Comparison of ENCODE assay signal across 18 cellular contexts in the genomic region with DNA sequence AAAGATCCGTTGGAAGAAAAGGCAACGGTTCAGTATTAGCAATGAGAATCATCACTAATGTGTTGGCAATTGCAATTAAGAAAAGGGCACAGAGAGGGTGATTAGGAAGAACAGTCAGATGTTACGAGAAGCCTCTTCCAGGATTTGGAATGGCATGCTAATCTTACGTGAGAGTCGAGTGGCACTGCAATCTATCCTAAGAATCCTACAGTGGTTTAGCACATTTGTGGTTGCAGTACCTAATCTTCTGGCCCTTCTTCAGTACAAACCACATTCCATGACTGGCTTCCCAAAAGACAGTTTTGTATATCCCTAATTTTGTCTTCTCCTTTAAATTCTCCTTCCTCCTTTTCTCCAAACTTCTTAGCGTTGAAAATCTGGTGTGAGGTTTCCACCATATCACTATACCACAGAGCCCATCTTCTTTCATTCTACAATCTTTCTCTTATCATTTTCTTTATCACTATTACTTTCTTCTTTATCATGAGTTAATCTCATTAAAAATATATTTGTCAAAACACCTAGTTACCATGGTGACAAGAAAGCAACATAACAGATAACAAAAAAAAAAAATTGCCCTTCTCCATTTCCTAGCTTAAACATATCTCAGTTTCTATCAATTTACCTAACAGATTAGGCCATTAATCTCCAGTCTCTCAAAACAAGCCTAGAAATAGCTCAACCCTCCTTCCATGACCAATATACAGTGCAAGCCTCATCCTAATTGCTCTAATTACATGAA.
DNase-seq lines count a peak whose midpoint lies in the region; ATAC-seq lines count a peak whose summit lies in the region.
"Had no signal": no experiment of that assay in that cellular context is flagged by ENCODE, and none has a peak within 500 bp of the region (broad histone marks: within the 10 kb centered on the region; RNA-seq: fewer than 3 reads in every experiment).

No MANE protein-coding gene starts in this region.

- no peak overlapping the region for H3K4me2 ChIP-seq in mesendoderm (ENCODE audit: low read length)
- H3K4me2 ChIP-seq: PC-9 had no signal

- no peak overlapping the region for H2BK15ac ChIP-seq in mesendoderm (replicated peaks; ENCODE audit: low read depth)

- WGBS in mesendoderm (ENCODE audit: extremely low coverage, insufficient coverage, low lambda C conversion rate) = 100% methylated on average over 1 of the region's 6 CpGs

- H4K5ac ChIP-seq in mesendoderm (ENCODE audit: low read length) = no peak overlapping the region

- no peak overlapping the region for H2AK5ac ChIP-seq in mesendoderm (ENCODE audit: low read length)

- H3K4me3 ChIP-seq in mesendoderm (ENCODE audit: low read length) = no peak overlapping the region
- H3K4me3 ChIP-seq: PC-9 had no signal

- no peak overlapping the region for H3K9ac ChIP-seq in mesendoderm (ENCODE audit: low read length)

- H3K79me2 ChIP-seq in mesendoderm (ENCODE audit: control insufficient read depth, insufficient read depth, low read length) = no peaks in the 10 kb centered on the region

- H3K79me1 ChIP-seq in mesendoderm (ENCODE audit: low read length) = no peaks in the 10 kb centered on the region

- no peaks in the 10 kb centered on the region for H3K36me3 ChIP-seq in mesendoderm (ENCODE audit: control insufficient read depth, insufficient read depth, low read length)

- no peak overlapping the region for H2BK5ac ChIP-seq in mesendoderm (ENCODE audit: low read length)

- no peak overlapping the region for H3K18ac ChIP-seq in mesendoderm (ENCODE audit: low read length)

- no peak overlapping the region for H3K56ac ChIP-seq in mesendoderm (ENCODE audit: low read length)

- H4K8ac ChIP-seq in mesendoderm (ENCODE audit: low read depth, low read length) = no peak overlapping the region

- no peak overlapping the region for H3K27ac ChIP-seq in mesendoderm (ENCODE audit: low read depth, low read length)
- H3K27ac ChIP-seq: PC-9, RWPE1 had no signal

- H2BK120ac ChIP-seq in mesendoderm (ENCODE audit: low read depth, low read length) = no peak overlapping the region

- no peak for ATAC-seq in GM18511 (IDR thresholded peaks at IDR 0.05; ENCODE audit: unreplicated experiment)

- H3K4ac ChIP-seq in mesendoderm (ENCODE audit: low read depth, low read length) = no peak overlapping the region

- no peaks in the 10 kb centered on the region for H3K27me3 ChIP-seq in mesendoderm (ENCODE audit: insufficient read depth, low read length, poor library complexity)

- no peaks in the 10 kb centered on the region for H3K4me1 ChIP-seq in mesendoderm (ENCODE audit: control insufficient read depth, low read depth, low read length)

- DNase-seq in NCI-H748 (lab: John Stamatoyannopoulos, UW; ENCODE audit: unreplicated experiment) = peak; percentile 3
- DNase-seq in NCI-H748 treated with DMSO at 0.1 percent for 48 hours (lab: John Stamatoyannopoulos, UW) = no peak
- DNase-seq in NCI-H2171 (lab: John Stamatoyannopoulos, UW) = peak; percentile 40
- DNase-seq in SK-N-DZ (ENCODE audit: low spot score) = peak; percentile 44
- DNase-seq in mesendoderm = peak; percentile 86
- no peak for DNase-seq in CD1c-positive myeloid dendritic cell (ENCODE audit: extremely low spot score)
- no peak for DNase-seq in UCSD-AML1 (lab: John Stamatoyannopoulos, UW; ENCODE audit: unreplicated experiment)
- DNase-seq: 8988T; CD4-positive, alpha-beta T cell; DMS79 treated with DMSO at 0.1 percent for 48 hours; NCI-H1092 treated with DMSO at 0.1 percent for 48 hours; NCI-H1694; NCI-H2081 treated with DMSO at 0.1 percent for 48 hours; NCI-H226; NCI-H774; PC-9 had no signal

- no peak overlapping the region for H3K23ac ChIP-seq in mesendoderm (ENCODE audit: low read length)

Comparison
In these comparisons a context has a peak if more than half of its experiments do, and no peak if none do; other contexts are left out.
1. DNase-seq: peak in NCI-H748 (single experiment), NCI-H2171 (single experiment), SK-N-DZ (single experiment) and mesendoderm (single experiment); none in NCI-H748 treated with DMSO at 0.1 percent for 48 hours (single experiment), CD1c-positive myeloid dendritic cell (single experiment) and UCSD-AML1 (single experiment).